In the genomic region with DNA sequence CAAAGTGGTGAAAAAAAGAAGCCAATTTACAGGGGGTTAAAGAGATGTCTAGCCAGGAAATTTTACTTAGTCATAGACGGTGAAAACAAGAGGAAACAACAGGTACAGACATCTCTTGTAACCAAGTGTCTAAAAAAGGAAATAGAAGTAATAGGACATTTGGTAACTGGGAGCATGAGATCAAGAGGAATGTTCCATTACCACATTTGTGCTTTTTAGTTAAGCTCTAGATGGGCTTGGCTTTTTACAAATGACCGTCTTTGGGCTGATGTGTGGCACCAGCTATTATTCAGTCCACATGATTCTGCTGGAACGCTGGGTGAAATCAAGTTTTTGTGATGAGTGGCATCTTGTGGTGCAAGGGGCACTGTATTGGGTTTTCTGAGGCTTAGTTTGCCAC, we compare ENCODE assay signal across 17 cellular contexts.
DNase-seq lines count a peak whose midpoint lies in the region; ATAC-seq lines count a peak whose summit lies in the region.
"Had no signal": no experiment of that assay in that cellular context is flagged by ENCODE, and none has a peak within 500 bp of the region (broad histone marks: within the 10 kb centered on the region; RNA-seq: fewer than 3 reads in every experiment).

No MANE protein-coding gene starts in this region.

- peaks cover 62% of the 10 kb centered on the region for H3K9me3 Mint-ChIP-seq in T-helper 2 cell treated with Interferon-gamma antibody and Interleukin-4, amounts not matched to agents 5 μg/mL and 100 μg/mL, for 36 hours
- H3K9me3 Mint-ChIP-seq in stimulated activated effector memory CD8-positive, alpha-beta T cell treated with anti-CD3 and anti-CD28 coated beads, Interleukin-12 subunit alpha, Interleukin-12 subunit beta, amount 100 ng/mL, for 72 hours = peaks cover 27% of the 10 kb centered on the region

- ATAC-seq in esophagus mucosa = peak; percentile 43
- no peak for ATAC-seq in stimulated activated effector memory CD8-positive, alpha-beta T cell treated with anti-CD3 and anti-CD28 coated beads, Interleukin-12 subunit alpha, Interleukin-12 subunit beta, amount 100 ng/mL, for 72 hours

- H3K4me1 Mint-ChIP-seq in T-helper 2 cell treated with Interferon-gamma antibody and Interleukin-4, amounts not matched to agents 5 μg/mL and 100 μg/mL, for 36 hours (ENCODE audit: low read depth) = peaks cover 31% of the 10 kb centered on the region
- peaks cover 35% of the 10 kb centered on the region for H3K4me1 Mint-ChIP-seq in stimulated activated effector memory CD8-positive, alpha-beta T cell treated with anti-CD3 and anti-CD28 coated beads, Interleukin-12 subunit alpha, Interleukin-12 subunit beta, amount 100 ng/mL, for 72 hours

- DNase-seq in SKM-1 treated with dmso at 0.1 percent for 144 hours (lab: John Stamatoyannopoulos, UW; ENCODE audit: unreplicated experiment) (peak; percentile 18), SKM-1 (lab: John Stamatoyannopoulos, UW; ENCODE audit: unreplicated experiment) (no peak), NCI-H146 treated with DMSO at 0.1 percent for 48 hours (lab: John Stamatoyannopoulos, UW; ENCODE audit: unreplicated experiment) (no peak), T-helper 9 cell (no peak), C1 segment of cervical spinal cord (lab: John Stamatoyannopoulos, UW) (no peak)
- DNase-seq in T-helper 2 cell treated with Interferon-gamma antibody and Interleukin-4, amounts not matched to agents 5 μg/mL and 100 μg/mL, for 36 hours (ENCODE audit: low spot score) = no peak
- no peak for DNase-seq in stimulated activated effector memory CD8-positive, alpha-beta T cell treated with anti-CD3 and anti-CD28 coated beads, Interleukin-12 subunit alpha, Interleukin-12 subunit beta, amount 100 ng/mL, for 72 hours (ENCODE audit: low spot score in 2 of 2)
- DNase-seq: 8988T; anterior cingulate cortex; hippocampal formation; NCI-H526; occipital lobe; stimulated activated CD4-positive, alpha-beta T cell treated with anti-CD3 and anti-CD28 coated beads, Interleukin-15, amount 100 ng/mL, for 24 hours; SW 1271 had no signal

- H3K27ac Mint-ChIP-seq in T-helper 2 cell treated with Interferon-gamma antibody and Interleukin-4, amounts not matched to agents 5 μg/mL and 100 μg/mL, for 36 hours = peak overlapping the region; percentile 28
- H3K27ac Mint-ChIP-seq in stimulated activated effector memory CD8-positive, alpha-beta T cell treated with anti-CD3 and anti-CD28 coated beads, Interleukin-12 subunit alpha, Interleukin-12 subunit beta, amount 100 ng/mL, for 72 hours = peak overlapping the region; percentile 43
- H3K27ac Mint-ChIP-seq: B cell, type B pancreatic cell had no signal

- peaks cover 45% of the 10 kb centered on the region for H3K36me3 Mint-ChIP-seq in T-helper 2 cell treated with Interferon-gamma antibody and Interleukin-4, amounts not matched to agents 5 μg/mL and 100 μg/mL, for 36 hours (ENCODE audit: low read depth)
- H3K36me3 Mint-ChIP-seq in stimulated activated effector memory CD8-positive, alpha-beta T cell treated with anti-CD3 and anti-CD28 coated beads, Interleukin-12 subunit alpha, Interleukin-12 subunit beta, amount 100 ng/mL, for 72 hours = no peaks in the 10 kb centered on the region
- H3K36me3 Mint-ChIP-seq: type B pancreatic cell had no signal

- peak overlapping the region; percentile 10 for H3K4me3 Mint-ChIP-seq in T-helper 2 cell treated with Interferon-gamma antibody and Interleukin-4, amounts not matched to agents 5 μg/mL and 100 μg/mL, for 36 hours
- peak overlapping the region; percentile 1 for H3K4me3 Mint-ChIP-seq in stimulated activated effector memory CD8-positive, alpha-beta T cell treated with anti-CD3 and anti-CD28 coated beads, Interleukin-12 subunit alpha, Interleukin-12 subunit beta, amount 100 ng/mL, for 72 hours
- H3K4me3 Mint-ChIP-seq: B cell, type B pancreatic cell had no signal

- no peaks in the 10 kb centered on the region for H3K27me3 Mint-ChIP-seq in T-helper 2 cell treated with Interferon-gamma antibody and Interleukin-4, amounts not matched to agents 5 μg/mL and 100 μg/mL, for 36 hours (ENCODE audit: low read depth)
- H3K27me3 Mint-ChIP-seq: B cell had no signal
